In the genomic region with DNA sequence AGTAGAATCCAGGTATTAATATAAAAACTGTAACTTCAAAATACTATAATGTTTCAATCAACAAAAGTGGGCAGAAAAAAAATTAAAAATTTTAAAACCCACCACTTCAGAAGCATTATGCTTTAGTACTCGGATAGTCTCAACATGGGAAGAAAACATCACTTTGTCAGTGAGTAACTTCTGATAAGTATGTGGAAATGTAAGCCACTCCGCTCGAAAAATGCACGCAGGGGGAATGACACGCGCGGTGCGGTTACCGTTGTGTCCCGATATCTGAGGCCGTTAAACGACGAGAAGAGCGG, we compare ENCODE assay signal across 8 cellular contexts. TPM values are rescaled to one million over a fixed set of nuclear protein-coding genes. Genes with fewer than 3 reads are reported as not detected.
DNase-seq lines count a peak whose midpoint lies in the region; ATAC-seq, FAIRE-seq and TF ChIP-seq lines count a peak whose summit lies in the region.

No MANE protein-coding gene starts in this region.

- peaks cover 41% of the 10 kb centered on the region for H3K4me1 Mint-ChIP-seq in activated naive CD4-positive, alpha-beta T cell treated with anti-CD3 and anti-CD28 coated beads for 36 hours (ENCODE audit: low read depth)
- peaks cover 13% of the 10 kb centered on the region for H3K4me1 Mint-ChIP-seq in memory B cell
- H3K4me1 Mint-ChIP-seq in type B pancreatic cell (ENCODE audit: unreplicated experiment), result peaks cover 36% of the 10 kb centered on the region

- H3K9ac ChIP-seq in K562 (ENCODE audit: insufficient read depth in 1 of 2, low read depth in 2 of 2, low read length in 2 of 2), result peak overlapping the region; percentile 83 to 97

- 0 out of 4 replicates have a peak, but pooled peaks of 1 of the 2 experiments have one; percentile 8 for TF ChIP-seq RAD21 in K562 (CRISPR knock-in tag; conservative IDR thresholded peaks at IDR 0.05 in 1 of 2, IDR thresholded peaks at IDR 0.05 in 1 of 2)

- H3K9me3 ChIP-seq in K562 (replicated peaks; ENCODE audit: control insufficient read depth, insufficient read depth, low read depth, low read length), result 0 out of 2 replicates have a peak, but pooled peaks cover under 1% of the 10 kb centered on the region

- H3K27ac ChIP-seq in K562 (ENCODE audit: extremely low read depth, low read depth, low read length), result peak overlapping the region; percentile 83

- peak; percentile 8; the same call in 1 of the 2 replicates for TF ChIP-seq EP300 in K562 (IDR thresholded peaks at IDR 0.05; ENCODE audit: low read length)

- intact Hi-C loops in activated naive CD4-positive, alpha-beta T cell treated with anti-CD3 and anti-CD28 coated beads for 36 hours (cut with micrococcal nuclease), result loop anchor here (1.0 to 10.0 kb wide), 6 partner anchors 8 to 1702 kb away; a partner anchor contains a TSS
- intact Hi-C loops in K562 (cut with micrococcal nuclease), result loop anchor here (2.0 kb wide), 1 partner anchor 120 kb away; no protein-coding TSS in a partner anchor

- no TSS peak for BruUV-seq in K562 (replicated peaks; lab: Mats Ljungman, UMichigan)

- H3K79me2 ChIP-seq in K562 (ENCODE audit: control insufficient read depth, insufficient read depth, low read length), result peaks cover 71% of the 10 kb centered on the region

- DNase-seq in activated naive CD4-positive, alpha-beta T cell treated with anti-CD3 and anti-CD28 coated beads for 36 hours, result no peak
- DNase-seq in activated naive CD4-positive, alpha-beta T cell treated with anti-CD3 and anti-CD28 coated beads, Interleukin-2, amount 50 U/mL, for 16 hours, result no peak
- DNase-seq in K562 (ENCODE audit: extremely low read depth in 1 of 4, low spot score in 3 of 4), result no peak
- DNase-seq in memory B cell (ENCODE audit: low spot score in 2 of 2), result no peak
- DNase-seq in type B pancreatic cell (ENCODE audit: extremely low spot score, unreplicated experiment), result no peak
- DNase-seq in NCI-H1930 (lab: John Stamatoyannopoulos, UW), result no peak
- no peak for DNase-seq in GOT3 (lab: John Stamatoyannopoulos, UW)

- no peak for TF ChIP-seq POLR2A in K562 (conservative IDR thresholded peaks at IDR 0.05)

- H3K4me3 ChIP-seq in K562, result peak overlapping the region; percentile 85

- peak overlapping the region; percentile 88 for H3K27ac Mint-ChIP-seq in activated naive CD4-positive, alpha-beta T cell treated with anti-CD3 and anti-CD28 coated beads for 36 hours
- peak overlapping the region; percentile 99 for H3K27ac Mint-ChIP-seq in memory B cell
- peak overlapping the region; percentile 70 for H3K27ac Mint-ChIP-seq in type B pancreatic cell

- in situ Hi-C loops in K562 (cut with MboI), result no loop called here

- TF ChIP-seq CTCF in K562 (IDR thresholded peaks at IDR 0.05 in 2 of 3, conservative IDR thresholded peaks at IDR 0.05 in 1 of 3; ENCODE audit: insufficient read depth in 2 of 3, low read depth in 1 of 3, low read length in 3 of 3), result no peak
- TF ChIP-seq CTCF in type B pancreatic cell (conservative IDR thresholded peaks at IDR 0.05), result no peak

- H4K20me1 ChIP-seq in K562 (replicated peaks; ENCODE audit: control insufficient read depth, insufficient read depth, low read length), result no peaks in the 10 kb centered on the region

- H3K9me3 Mint-ChIP-seq in activated naive CD4-positive, alpha-beta T cell treated with anti-CD3 and anti-CD28 coated beads for 36 hours, result no peaks in the 10 kb centered on the region
- H3K9me3 Mint-ChIP-seq in memory B cell (no peaks in the 10 kb centered on the region), type B pancreatic cell (no peaks in the 10 kb centered on the region)

- POLR2A ChIA-PET in K562 (lab: Yijun Ruan, JAX), result interaction anchor here (1.1 to 1.4 kb wide), 2 partner anchors 9 to 19 kb away, joined by 4 to 6 read pairs; no protein-coding TSS in a partner anchor

- peak overlapping the region; percentile 95 for H3K4me2 ChIP-seq in K562 (ENCODE audit: insufficient read depth, low read length)

- H3K4me1 ChIP-seq in K562 (replicated peaks in 1 of 2; ENCODE audit: control insufficient read depth in 2 of 2, insufficient read depth in 2 of 2, low read length in 2 of 2), result peaks cover 12 to 32% of the 10 kb centered on the region in 2 experiments; a peak in 4 of 5 replicates

- H3K36me3 Mint-ChIP-seq in activated naive CD4-positive, alpha-beta T cell treated with anti-CD3 and anti-CD28 coated beads for 36 hours (ENCODE audit: low read depth), result peaks cover 13% of the 10 kb centered on the region
- H3K36me3 Mint-ChIP-seq in memory B cell (peaks cover 7% of the 10 kb centered on the region), type B pancreatic cell (peaks cover 14% of the 10 kb centered on the region)

- 0% methylated on average over 13 of the region's 14 CpGs for WGBS in K562 (ENCODE audit: insufficient coverage, low coverage, missing lambda C conversion rate)

- CTCF ChIA-PET in activated naive CD4-positive, alpha-beta T cell treated with anti-CD3 and anti-CD28 coated beads for 36 hours (lab: Charles Lee), result interaction anchor here (1.4 kb wide), 1 partner anchor 53 kb away, joined by 3 read pairs; no protein-coding TSS in a partner anchor
- CTCF ChIA-PET in K562 (lab: Yijun Ruan, JAX; ENCODE audit: low intra/inter-chr PET ratio), result interaction anchor here (0.6 kb wide), 1 partner anchor 62 kb away, joined by 3 read pairs; no protein-coding TSS in a partner anchor

- peak overlapping the region; percentile 88 for H3K4me3 Mint-ChIP-seq in activated naive CD4-positive, alpha-beta T cell treated with anti-CD3 and anti-CD28 coated beads for 36 hours
- H3K4me3 Mint-ChIP-seq in memory B cell (peak overlapping the region; percentile 85), type B pancreatic cell (peak overlapping the region; percentile 93)

- peaks cover 24% of the 10 kb centered on the region for H3K36me3 ChIP-seq in K562 (ENCODE audit: control insufficient read depth, insufficient read depth, low read length)

- no peak for ATAC-seq in K562
- ATAC-seq in memory B cell (ENCODE audit: low read depth), result no peak
- no peak for ATAC-seq in GM21529 (IDR thresholded peaks at IDR 0.05; ENCODE audit: unreplicated experiment)

- H3K27me3 ChIP-seq in K562 (ENCODE audit: control insufficient read depth in 2 of 2, insufficient read depth in 2 of 2, low read length in 2 of 2), result no peaks in the 10 kb centered on the region

- H3K27me3 Mint-ChIP-seq in activated naive CD4-positive, alpha-beta T cell treated with anti-CD3 and anti-CD28 coated beads for 36 hours (ENCODE audit: low read depth), result no peaks in the 10 kb centered on the region
- H3K27me3 Mint-ChIP-seq in memory B cell (no peaks in the 10 kb centered on the region), type B pancreatic cell (no peaks in the 10 kb centered on the region)

- peak; percentile 51 for FAIRE-seq in K562 (lab: Jason Lieb, UNC)

- H2AFZ ChIP-seq in K562 (ENCODE audit: low read depth, low read length), result peak overlapping the region; percentile 84

- H3K9me1 ChIP-seq in K562 (ENCODE audit: control insufficient read depth, insufficient read depth, low read length), result no peaks in the 10 kb centered on the region

RNA-seq across cellular contexts. Expression of a gene that starts 0.7 kb away (rescaled TPM):
- 10 to 100 TPM; 49.0 to 50.0 TPM for total RNA-seq in activated naive CD4-positive, alpha-beta T cell treated with anti-CD3 and anti-CD28 coated beads for 36 hours
- 128 and 222 TPM in 2 replicates for total RNA-seq in K562 (2011; cell fraction: chromatin; rRNA removed; ENCODE audit: low replicate concordance)
- 35.0 and 41.8 TPM in 2 replicates for total RNA-seq in K562 (2011; cell fraction: nucleolus; rRNA removed)
- total RNA-seq in K562 (2011; cell fraction: nucleoplasm; rRNA removed), result 84.0 and 129 TPM in 2 replicates
- total RNA-seq in K562 (2014; rRNA removed) (75.9 and 84.6 TPM in 2 replicates), K562 (2014; rRNA removed; fragmentation: Illumina TruSeq; extraction: Trizol) (124 and 129 TPM in 2 replicates), K562 (2015; rRNA removed; fragmentation: Illumina TruSeq; extraction: Trizol) (110 and 117 TPM in 2 replicates), K562 (2021) (87.6 and 93.9 TPM in 2 replicates), type B pancreatic cell (ENCODE audit: low replicate concordance) (34.4 and 38.9 TPM in 2 replicates)
- polyA plus RNA-seq in K562 (2011; rRNA removed) (74.0 and 96.8 TPM in 2 replicates), K562 (2014; fragmentation: Illumina TruSeq; extraction: Trizol) (90.9 and 102 TPM in 2 replicates), K562 (2014; fragmentation: Nextera tagmentation; extraction: Ambion mirVana) (10 to 100 TPM; 52.2 to 77.9 TPM), K562 (2014; rRNA removed) (73.5 and 81.6 TPM in 2 replicates)
- polyA plus RNA-seq in K562 (2011; cell fraction: cytosol; rRNA removed), result 21.5 and 25.2 TPM in 2 replicates
- 47.2 and 64.4 TPM in 2 replicates for polyA plus RNA-seq in K562 (2011; cell fraction: nucleus; rRNA removed)
- 53.3 and 69.4 TPM in 2 replicates for polyA plus RNA-seq in K562 (2012)
- polyA minus RNA-seq in K562 (2011; rRNA and poly(A)+ RNA removed), result 97.7 and 99.2 TPM in 2 replicates
- 34.0 and 38.4 TPM in 2 replicates for polyA minus RNA-seq in K562 (2011; cell fraction: cytosol; rRNA and poly(A)+ RNA removed)
- polyA minus RNA-seq in K562 (2011; cell fraction: nucleus; rRNA and poly(A)+ RNA removed), result 76.1 and 92.9 TPM in 2 replicates

RNA-seq across cellular contexts. Expression of a gene that starts 7.3 kb away (rescaled TPM):
- total RNA-seq in activated naive CD4-positive, alpha-beta T cell treated with anti-CD3 and anti-CD28 coated beads for 36 hours, result 10 to 100 TPM; 10.0 to 11.4 TPM
- total RNA-seq in K562 (2011; cell fraction: chromatin; rRNA removed; ENCODE audit: low replicate concordance), result 38.6 and 46.6 TPM in 2 replicates
- total RNA-seq in K562 (2011; cell fraction: nucleolus; rRNA removed), result 24.1 and 26.5 TPM in 2 replicates
- 35.0 and 36.7 TPM in 2 replicates for total RNA-seq in K562 (2011; cell fraction: nucleoplasm; rRNA removed)
- 24.0 and 24.3 TPM in 2 replicates for total RNA-seq in K562 (2014; rRNA removed)
- total RNA-seq in K562 (2014; rRNA removed; fragmentation: Illumina TruSeq; extraction: Trizol), result 42.2 and 46.7 TPM in 2 replicates
- total RNA-seq in K562 (2015; rRNA removed; fragmentation: Illumina TruSeq; extraction: Trizol), result 27.1 and 30.2 TPM in 2 replicates
- total RNA-seq in K562 (2021), result 28.4 and 29.9 TPM in 2 replicates
- 80.5 and 98.2 TPM in 2 replicates for polyA plus RNA-seq in K562 (2011; rRNA removed)
- 33.7 and 43.7 TPM in 2 replicates for polyA plus RNA-seq in K562 (2011; cell fraction: cytosol; rRNA removed)
- 35.3 and 54.0 TPM in 2 replicates for polyA plus RNA-seq in K562 (2011; cell fraction: nucleus; rRNA removed)
- 24.3 and 32.0 TPM in 2 replicates for polyA plus RNA-seq in K562 (2012)
- polyA plus RNA-seq in K562 (2014; fragmentation: Illumina TruSeq; extraction: Trizol), result 31.9 and 34.0 TPM in 2 replicates
- 100 to 1,000 TPM in 1 of 2 experiments, 10 to 100 TPM in 1; 97.9 to 107 TPM for polyA plus RNA-seq in K562 (2014; fragmentation: Nextera tagmentation; extraction: Ambion mirVana)
- polyA plus RNA-seq in K562 (2014; rRNA removed), result 31.1 and 32.9 TPM in 2 replicates
- 60.1 and 69.8 TPM in 2 replicates for polyA minus RNA-seq in K562 (2011; rRNA and poly(A)+ RNA removed)
- polyA minus RNA-seq in K562 (2011; cell fraction: cytosol; rRNA and poly(A)+ RNA removed), result 12.0 and 29.3 TPM in 2 replicates
- 14.1 and 29.9 TPM in 2 replicates for polyA minus RNA-seq in K562 (2011; cell fraction: nucleus; rRNA and poly(A)+ RNA removed)
- total RNA-seq in type B pancreatic cell (ENCODE audit: low replicate concordance), result 12.4 and 15.2 TPM in 2 replicates
